In the genomic region with DNA sequence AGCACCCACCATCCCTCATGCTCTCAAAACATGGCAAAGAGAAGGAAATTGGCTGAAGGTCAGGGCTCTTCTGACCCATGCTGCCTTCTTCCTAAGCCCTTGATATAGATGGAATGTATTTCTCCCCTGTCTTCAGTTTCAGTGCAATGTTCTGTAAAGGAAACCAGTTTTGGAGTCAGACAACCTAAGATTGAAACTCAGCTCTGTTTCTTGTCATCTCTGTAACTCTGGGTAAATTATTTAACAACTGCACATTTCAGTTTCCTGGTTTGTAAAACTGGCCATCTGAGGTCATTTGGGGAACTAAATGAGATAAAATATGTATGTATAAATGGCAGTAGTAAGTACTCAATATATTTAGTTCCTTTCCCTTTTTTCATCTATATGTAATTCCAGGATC, we compare ENCODE assay signal across 27 cellular contexts.
DNase-seq lines count a peak whose midpoint lies in the region; ATAC-seq and TF ChIP-seq lines count a peak whose summit lies in the region.
"Had no signal": no experiment of that assay in that cellular context is flagged by ENCODE, and none has a peak within 500 bp of the region (broad histone marks: within the 10 kb centered on the region; RNA-seq: fewer than 3 reads in every experiment).

No MANE protein-coding gene starts in this region.

- TF ChIP-seq CTCF in upper lobe of right lung (IDR thresholded peaks at IDR 0.05): no peak

- intact Hi-C loops in upper lobe of right lung (cut with DNase I): no loop called here

- peak; percentile 17 for DNase-seq in retina
- DNase-seq in upper lobe of right lung: no peak
- no peak for DNase-seq in NCI-H226
- DNase-seq in iPS-NIHi7 (ENCODE audit: extremely low spot score): no peak
- DNase-seq: activated CD4-positive, alpha-beta T cell treated with anti-CD3 and anti-CD28 coated beads, Interleukin-2, amount 50 U/mL, for 4 hours; activated naive CD4-positive, alpha-beta T cell treated with Interleukin-2 at 50 U/mL for 16 hours; body of pancreas; C1 segment of cervical spinal cord; DMS53; glutamatergic neuron; GM23248; MG63; NCI-H1417; NCI-H2227 treated with DMSO at 0.1 percent for 48 hours; NCI-H526 treated with DMSO at 0.1 percent for 48 hours; stimulated activated naive CD4-positive, alpha-beta T cell treated with Interleukin-2 at 50 U/mL for 16 hours; T-helper 17 cell had no signal

- no peaks in the 10 kb centered on the region for H3K9me3 ChIP-seq in upper lobe of right lung
- H3K9me3 ChIP-seq: body of pancreas, MG63 had no signal

- H3K4me3 ChIP-seq in upper lobe of right lung: no peak overlapping the region
- H3K4me3 ChIP-seq: body of pancreas, GM23248, MG63, skin epidermis had no signal

- no peaks in the 10 kb centered on the region for H3K4me1 ChIP-seq in upper lobe of right lung
- H3K4me1 ChIP-seq: body of pancreas, parathyroid adenoma had no signal

- H3K27me3 ChIP-seq in upper lobe of right lung: no peaks in the 10 kb centered on the region
- H3K27me3 ChIP-seq: body of pancreas, MG63 had no signal

- no peaks in the 10 kb centered on the region for H3K36me3 ChIP-seq in upper lobe of right lung
- H3K36me3 ChIP-seq: MG63 had no signal

- ATAC-seq in GM19438 (IDR thresholded peaks at IDR 0.05; ENCODE audit: low read depth, unreplicated experiment) (peak; percentile 83), HG02642 (IDR thresholded peaks at IDR 0.05; ENCODE audit: poor library complexity, unreplicated experiment) (peak; percentile 47), HG03108 (IDR thresholded peaks at IDR 0.05; ENCODE audit: unreplicated experiment) (peak; percentile 61), upper lobe of right lung (no peak), HG03039 (IDR thresholded peaks at IDR 0.05; ENCODE audit: unreplicated experiment) (no peak)
- ATAC-seq: activated CD4-positive, CD25-positive, alpha-beta regulatory T cell treated with anti-CD3 and anti-CD28 coated beads, Interleukin-2, amount 50 U/mL, for 24 hours; body of pancreas; Right ventricle myocardium inferior; SK-N-SH treated with all-trans-retinoic acid at 6 μM for 48 hours; T-helper 17 cell had no signal

- no peak overlapping the region for H3K27ac ChIP-seq in upper lobe of right lung
- H3K27ac ChIP-seq: body of pancreas, GM23248, KMS-11, parathyroid adenoma, skin epidermis had no signal

Comparison
In these comparisons a context has a peak if more than half of its experiments do, and no peak if none do; other contexts are left out.
1. ATAC-seq: peak in GM19438 (single experiment), HG02642 (single experiment) and HG03108 (single experiment); none in upper lobe of right lung (single experiment) and HG03039 (single experiment).